3 cellular contexts compared by ENCODE assay signal in the genomic region with DNA sequence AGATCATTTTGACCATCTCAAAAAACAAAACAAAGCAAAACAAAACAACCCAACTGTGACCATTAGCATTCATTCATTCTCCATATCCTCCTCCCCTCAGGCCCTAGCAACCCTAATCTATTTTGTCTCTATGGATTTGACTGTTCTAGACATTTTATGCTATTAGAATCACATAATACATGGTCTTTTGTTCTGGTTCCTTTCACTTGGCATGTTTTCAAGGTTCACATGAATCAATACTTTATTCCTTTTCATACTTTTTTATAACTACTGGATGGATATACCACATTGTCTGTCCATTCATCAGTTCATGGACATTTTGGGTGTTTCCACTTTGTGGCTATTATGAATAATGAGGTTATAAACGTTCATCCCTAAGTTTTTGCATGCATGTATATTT.
"Had no signal": no experiment of that assay in that cellular context is flagged by ENCODE, and none has a peak within 500 bp of the region (broad histone marks: within the 10 kb centered on the region; RNA-seq: fewer than 3 reads in every experiment).

No MANE protein-coding gene starts in this region.

- ATAC-seq: GM12878 had no signal

- H3K4me3 ChIP-seq: GM12878 had no signal

- DNase-seq: GDM1, GF-D8 had no signal
